Comparison of ENCODE assay signal across 12 cellular contexts in the genomic region with DNA sequence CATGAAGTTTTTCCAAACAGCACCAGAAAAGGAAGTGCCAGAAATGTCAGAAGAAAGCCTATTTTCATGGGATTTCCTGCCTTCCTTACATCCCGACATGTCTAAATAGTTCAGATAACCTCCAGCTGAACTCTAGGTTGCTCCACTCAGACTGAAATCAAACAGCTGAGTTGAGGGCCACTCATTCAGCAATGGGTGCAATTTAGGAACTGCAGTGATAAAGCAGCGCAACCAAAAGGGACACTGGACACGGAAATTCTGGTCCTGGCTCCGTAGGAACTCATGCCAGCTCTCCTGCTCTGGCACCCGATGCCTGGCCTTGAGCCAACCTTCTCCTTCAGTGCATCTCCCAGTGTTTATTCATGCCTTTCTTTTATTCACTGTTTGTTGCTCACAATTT.
DNase-seq lines count a peak whose midpoint lies in the region; TF ChIP-seq lines count a peak whose summit lies in the region.
"Had no signal": no experiment of that assay in that cellular context is flagged by ENCODE, and none has a peak within 500 bp of the region (broad histone marks: within the 10 kb centered on the region; RNA-seq: fewer than 3 reads in every experiment).

No MANE protein-coding gene starts in this region.

- H3K36me3 Mint-ChIP-seq in IgD-negative memory B cell (peaks cover 10% of the 10 kb centered on the region), brain (no peaks in the 10 kb centered on the region)

- TF ChIP-seq CTCF in brain (conservative IDR thresholded peaks at IDR 0.05) = no peak
- no peak for TF ChIP-seq CTCF in testis (IDR thresholded peaks at IDR 0.05)
- TF ChIP-seq CTCF in GM10266 (IDR thresholded peaks at IDR 0.05; ENCODE audit: control insufficient read depth, insufficient read depth, low read depth, missing control alignments) = no peak

- H3K27me3 Mint-ChIP-seq in IgD-negative memory B cell (peaks cover 14% of the 10 kb centered on the region), brain (peaks cover 10% of the 10 kb centered on the region)

- no peaks in the 10 kb centered on the region for H3K9me3 ChIP-seq in testis

- TF ChIP-seq POLR2A in testis (IDR thresholded peaks at IDR 0.05) = no peak

- H3K9me3 Mint-ChIP-seq in IgD-negative memory B cell = no peaks in the 10 kb centered on the region
- no peaks in the 10 kb centered on the region for H3K9me3 Mint-ChIP-seq in brain

- peak overlapping the region; percentile 4; the same call in 1 of the 2 replicates for H3K4me3 ChIP-seq in ACC112 (ENCODE audit: low read depth, low read length)
- no peak overlapping the region for H3K4me3 ChIP-seq in testis

- peak; percentile 50 for DNase-seq in mucosa of gallbladder (ENCODE audit: low spot score)
- DNase-seq in HuH-7.5 (ENCODE audit: low spot score) = no peak
- DNase-seq in testis = no peak
- no peak for DNase-seq in GM10266 (ENCODE audit: extremely low spot score)
- DNase-seq in cerebellum (ENCODE audit: low spot score) = no peak
- DNase-seq: activated CD4-positive, alpha-beta T cell treated with anti-CD3 and anti-CD28 coated beads for 36 hours; DND-41; islet precursor cell; stimulated activated CD4-positive, alpha-beta T cell treated with anti-CD3 and anti-CD28 coated beads, Interleukin-2, amount 100 ng/mL, for 24 hours had no signal

- WGBS in testis, 2 donors = 58 to 67% methylated on average over 5 of the region's 5 CpGs

- H3K27ac Mint-ChIP-seq in IgD-negative memory B cell (peak overlapping the region; percentile 93 to 99 (median 97)), brain (peak overlapping the region in 3 of 5 experiments; percentile 26 to 95 (median 95))
- H3K27ac Mint-ChIP-seq: activated CD4-positive, alpha-beta T cell treated with anti-CD3 and anti-CD28 coated beads for 36 hours had no signal

- intact Hi-C loops in testis (cut with DNase I; ENCODE audit: low total_unique reads) = no loop called here

- H3K79me2 ChIP-seq in ACC112 (ENCODE audit: control insufficient read depth, insufficient read depth, low read length, unreplicated experiment) = no peaks in the 10 kb centered on the region

- no peaks in the 10 kb centered on the region for H3K36me3 ChIP-seq in ACC112 (ENCODE audit: insufficient read depth, low read length)
- no peaks in the 10 kb centered on the region for H3K36me3 ChIP-seq in testis (ENCODE audit: low read depth, missing control alignments)

- H3K4me1 Mint-ChIP-seq in IgD-negative memory B cell (peaks cover 23 to 34% (median 25%) of the 10 kb centered on the region in 3 donors), brain (peaks cover 65% of the 10 kb centered on the region)

- no peak overlapping the region for H2AFZ ChIP-seq in ACC112 (ENCODE audit: low read length, unreplicated experiment)

- peaks cover 22% of the 10 kb centered on the region for H3K27me3 ChIP-seq in ACC112 (ENCODE audit: insufficient read depth, low read length)
- no peaks in the 10 kb centered on the region for H3K27me3 ChIP-seq in testis

- H3K4me3 Mint-ChIP-seq in IgD-negative memory B cell (peak overlapping the region; percentile 96 to 98 (median 98)), brain (peak overlapping the region; percentile 89 to 97 (median 93))

- H3K27ac ChIP-seq in ACC112 (ENCODE audit: low read depth, low read length) (no peak overlapping the region), testis (no peak overlapping the region)

- peaks cover 22% of the 10 kb centered on the region for H3K4me1 ChIP-seq in ACC112 (ENCODE audit: control insufficient read depth, insufficient read depth, low read length, unreplicated experiment)
- H3K4me1 ChIP-seq in testis = peaks cover 6% of the 10 kb centered on the region
